Comparison of ENCODE assay signal across 1 cellular context in the genomic region with DNA sequence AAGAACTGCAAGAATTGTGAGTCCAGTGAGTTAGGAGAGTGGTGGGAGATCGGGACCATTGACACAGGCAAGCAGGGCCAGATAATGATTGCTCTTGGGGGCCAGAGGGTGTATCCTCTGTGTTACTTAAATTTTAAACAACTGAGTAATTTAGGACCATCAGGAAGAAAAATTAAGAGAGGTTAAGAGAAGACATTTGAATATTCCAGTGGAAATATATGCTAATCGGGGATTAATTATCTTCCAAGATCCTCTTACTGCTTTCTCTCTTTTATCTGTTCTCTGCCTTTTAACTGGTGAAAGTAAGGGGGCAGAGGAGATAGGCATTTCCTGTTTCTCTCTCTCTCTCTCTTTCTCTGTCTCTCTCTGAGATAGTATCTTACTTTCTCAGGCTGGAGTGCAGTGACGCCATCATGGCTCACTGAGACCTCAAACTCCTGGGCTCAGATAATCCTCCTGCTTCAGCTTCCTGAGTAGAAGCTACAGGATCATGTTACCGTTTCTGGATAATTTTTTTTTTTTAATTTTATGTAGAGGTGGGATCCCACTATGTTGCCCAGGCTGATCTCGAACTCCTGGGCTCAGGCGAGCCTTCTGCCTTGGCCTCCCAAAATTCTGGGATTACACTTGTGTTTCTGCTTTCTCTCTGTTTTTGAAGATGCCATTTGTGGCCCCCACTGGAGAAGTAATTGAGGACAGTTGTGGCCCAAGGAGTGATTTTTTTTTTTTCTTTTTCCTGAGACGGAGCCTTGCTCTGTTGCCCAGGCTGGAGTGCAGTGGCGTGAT.
TF ChIP-seq lines count a peak whose summit lies in the region.

No MANE protein-coding gene starts in this region.

TF ChIP-seq in K562, 482 proteins besides CTCF, POLR2A, EP300 and RAD21 (continued from another document and continues in another):
- TF ChIP-seq MLLT1 (IDR thresholded peaks at IDR 0.05), result 0 out of 4 replicates have a peak, but pooled peaks of 1 of the 2 experiments have one; percentile 20
- TF ChIP-seq NR3C1 (CRISPR knock-in tag; IDR thresholded peaks at IDR 0.05), result no peak
- TF ChIP-seq SMARCE1 (IDR thresholded peaks at IDR 0.05), result peak; percentile 98
- TF ChIP-seq ZNF212 (CRISPR knock-in tag; IDR thresholded peaks at IDR 0.05), result peak; percentile 94
- peak; percentile 80 for TF ChIP-seq SMAD4 (CRISPR knock-in tag; conservative IDR thresholded peaks at IDR 0.05)
- peak in 1 of 2 experiments; percentile 77; a peak in 2 of 4 replicates for TF ChIP-seq RCOR1 (IDR thresholded peaks at IDR 0.05; ENCODE audit: borderline replicate concordance in 1 of 2, low read depth in 2 of 2, low read length in 2 of 2)
- TF ChIP-seq, protein P1, sequence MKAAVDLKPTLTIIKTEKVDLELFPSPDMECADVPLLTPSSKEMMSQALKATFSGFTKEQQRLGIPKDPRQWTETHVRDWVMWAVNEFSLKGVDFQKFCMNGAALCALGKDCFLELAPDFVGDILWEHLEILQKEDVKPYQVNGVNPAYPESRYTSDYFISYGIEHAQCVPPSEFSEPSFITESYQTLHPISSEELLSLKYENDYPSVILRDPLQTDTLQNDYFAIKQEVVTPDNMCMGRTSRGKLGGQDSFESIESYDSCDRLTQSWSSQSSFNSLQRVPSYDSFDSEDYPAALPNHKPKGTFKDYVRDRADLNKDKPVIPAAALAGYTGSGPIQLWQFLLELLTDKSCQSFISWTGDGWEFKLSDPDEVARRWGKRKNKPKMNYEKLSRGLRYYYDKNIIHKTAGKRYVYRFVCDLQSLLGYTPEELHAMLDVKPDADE (conservative IDR thresholded peaks at IDR 0.05; ENCODE audit: control insufficient read depth, low read depth, low read length), result no peak
- peak; percentile 65 to 84; a peak in 3 of 4 replicates for TF ChIP-seq TRIM24 (IDR thresholded peaks at IDR 0.05)
- peak in 1 of 2 experiments; percentile 39; a peak in 1 of 4 replicates for TF ChIP-seq ZMIZ1 (IDR thresholded peaks at IDR 0.05; ENCODE audit: low read depth in 2 of 2, low read length in 2 of 2)
- TF ChIP-seq E2F8 (IDR thresholded peaks at IDR 0.05; ENCODE audit: low read depth, partially characterized antibody), result peak; percentile 74
- TF ChIP-seq XRCC3 (IDR thresholded peaks at IDR 0.05), result no peak
- TF ChIP-seq CBFA2T2 (conservative IDR thresholded peaks at IDR 0.05), result peak; percentile 74
- TF ChIP-seq, protein P2, sequence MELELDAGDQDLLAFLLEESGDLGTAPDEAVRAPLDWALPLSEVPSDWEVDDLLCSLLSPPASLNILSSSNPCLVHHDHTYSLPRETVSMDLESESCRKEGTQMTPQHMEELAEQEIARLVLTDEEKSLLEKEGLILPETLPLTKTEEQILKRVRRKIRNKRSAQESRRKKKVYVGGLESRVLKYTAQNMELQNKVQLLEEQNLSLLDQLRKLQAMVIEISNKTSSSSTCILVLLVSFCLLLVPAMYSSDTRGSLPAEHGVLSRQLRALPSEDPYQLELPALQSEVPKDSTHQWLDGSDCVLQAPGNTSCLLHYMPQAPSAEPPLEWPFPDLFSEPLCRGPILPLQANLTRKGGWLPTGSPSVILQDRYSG (tag; conservative IDR thresholded peaks at IDR 0.05; ENCODE audit: low read depth), result peak; percentile 44; the same call in 1 of the 2 replicates
- TF ChIP-seq NCOA1 (IDR thresholded peaks at IDR 0.05; ENCODE audit: low read depth), result peak; percentile 76
- TF ChIP-seq DPF2 (IDR thresholded peaks at IDR 0.05), result peak; percentile 98
- TF ChIP-seq ZNF318 (IDR thresholded peaks at IDR 0.05; ENCODE audit: borderline replicate concordance in 1 of 2, low read depth in 1 of 2), result peak in 1 of 2 experiments; percentile 56; a peak in 1 of 4 replicates
- TF ChIP-seq HMBOX1 (IDR thresholded peaks at IDR 0.05), result peak; percentile 68; the same call in 1 of the 2 replicates
- TF ChIP-seq FOXJ2 (tag; IDR thresholded peaks at IDR 0.05), result 0 out of 2 replicates have a peak, but pooled peaks have one; percentile 56
- peak; percentile 51 for TF ChIP-seq KDM1A (IDR thresholded peaks at IDR 0.05)
- TF ChIP-seq SMARCA5 (IDR thresholded peaks at IDR 0.05), result peak; percentile 76
- TF ChIP-seq HDAC3 (IDR thresholded peaks at IDR 0.05; ENCODE audit: borderline replicate concordance, partially characterized antibody), result peak; percentile 76
- peak; percentile 53 for TF ChIP-seq MEIS2 (IDR thresholded peaks at IDR 0.05; ENCODE audit: partially characterized antibody)
- TF ChIP-seq AFF1 (IDR thresholded peaks at IDR 0.05; ENCODE audit: low read depth in 1 of 2, partially characterized antibody in 2 of 2), result peak in 1 of 2 experiments; percentile 65
- peak; percentile 79 for TF ChIP-seq NCOR1 (IDR thresholded peaks at IDR 0.05)
